Comparison of ENCODE assay signal across 1 cellular context in the genomic region with DNA sequence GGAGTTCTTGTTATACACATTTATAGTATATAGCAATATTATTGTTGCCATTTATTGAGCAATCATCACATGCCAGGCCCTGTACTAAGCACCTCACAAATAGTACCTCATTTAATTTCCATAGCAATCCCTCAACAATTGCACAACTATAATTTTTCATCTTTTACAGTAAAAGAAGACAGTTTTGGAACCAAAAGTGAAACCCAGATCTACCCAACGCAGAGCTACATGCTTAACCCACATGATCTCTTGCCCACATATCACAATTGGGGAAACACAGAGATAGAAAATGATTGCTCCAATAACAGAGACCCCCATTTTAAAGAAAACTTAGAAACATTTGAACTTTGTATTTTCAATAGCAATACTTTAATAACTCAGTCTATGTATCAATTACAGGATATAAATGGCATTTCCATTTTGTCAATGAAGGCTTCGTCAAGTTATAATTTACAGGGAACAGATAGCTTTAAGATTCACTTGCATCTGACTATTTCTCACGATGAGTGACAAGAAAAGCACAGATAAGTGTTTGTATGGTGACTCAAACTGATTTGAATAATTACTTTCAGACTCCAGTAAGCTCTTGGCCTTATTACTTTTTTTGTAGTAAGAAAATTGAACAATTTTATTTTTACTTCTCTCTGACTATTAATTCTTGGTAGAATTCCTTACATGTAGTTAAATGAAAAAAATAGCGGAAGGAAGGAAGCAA.
TF ChIP-seq lines count a peak whose summit lies in the region.

No MANE protein-coding gene starts in this region.

TF ChIP-seq in HepG2, 621 proteins besides CTCF, POLR2A, EP300 and RAD21:
- TF ChIP-seq, protein P1, sequence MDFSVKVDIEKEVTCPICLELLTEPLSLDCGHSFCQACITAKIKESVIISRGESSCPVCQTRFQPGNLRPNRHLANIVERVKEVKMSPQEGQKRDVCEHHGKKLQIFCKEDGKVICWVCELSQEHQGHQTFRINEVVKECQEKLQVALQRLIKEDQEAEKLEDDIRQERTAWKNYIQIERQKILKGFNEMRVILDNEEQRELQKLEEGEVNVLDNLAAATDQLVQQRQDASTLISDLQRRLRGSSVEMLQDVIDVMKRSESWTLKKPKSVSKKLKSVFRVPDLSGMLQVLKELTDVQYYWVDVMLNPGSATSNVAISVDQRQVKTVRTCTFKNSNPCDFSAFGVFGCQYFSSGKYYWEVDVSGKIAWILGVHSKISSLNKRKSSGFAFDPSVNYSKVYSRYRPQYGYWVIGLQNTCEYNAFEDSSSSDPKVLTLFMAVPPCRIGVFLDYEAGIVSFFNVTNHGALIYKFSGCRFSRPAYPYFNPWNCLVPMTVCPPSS (IDR thresholded peaks at IDR 0.05), result no peak
- TF ChIP-seq, protein P2, sequence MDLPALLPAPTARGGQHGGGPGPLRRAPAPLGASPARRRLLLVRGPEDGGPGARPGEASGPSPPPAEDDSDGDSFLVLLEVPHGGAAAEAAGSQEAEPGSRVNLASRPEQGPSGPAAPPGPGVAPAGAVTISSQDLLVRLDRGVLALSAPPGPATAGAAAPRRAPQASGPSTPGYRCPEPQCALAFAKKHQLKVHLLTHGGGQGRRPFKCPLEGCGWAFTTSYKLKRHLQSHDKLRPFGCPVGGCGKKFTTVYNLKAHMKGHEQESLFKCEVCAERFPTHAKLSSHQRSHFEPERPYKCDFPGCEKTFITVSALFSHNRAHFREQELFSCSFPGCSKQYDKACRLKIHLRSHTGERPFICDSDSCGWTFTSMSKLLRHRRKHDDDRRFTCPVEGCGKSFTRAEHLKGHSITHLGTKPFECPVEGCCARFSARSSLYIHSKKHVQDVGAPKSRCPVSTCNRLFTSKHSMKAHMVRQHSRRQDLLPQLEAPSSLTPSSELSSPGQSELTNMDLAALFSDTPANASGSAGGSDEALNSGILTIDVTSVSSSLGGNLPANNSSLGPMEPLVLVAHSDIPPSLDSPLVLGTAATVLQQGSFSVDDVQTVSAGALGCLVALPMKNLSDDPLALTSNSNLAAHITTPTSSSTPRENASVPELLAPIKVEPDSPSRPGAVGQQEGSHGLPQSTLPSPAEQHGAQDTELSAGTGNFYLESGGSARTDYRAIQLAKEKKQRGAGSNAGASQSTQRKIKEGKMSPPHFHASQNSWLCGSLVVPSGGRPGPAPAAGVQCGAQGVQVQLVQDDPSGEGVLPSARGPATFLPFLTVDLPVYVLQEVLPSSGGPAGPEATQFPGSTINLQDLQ (CRISPR knock-in tag; IDR thresholded peaks at IDR 0.05), result no peak
- TF ChIP-seq U2AF1 (optimal IDR thresholded peaks at IDR 0.05; ENCODE audit: low read depth, low read length) (no peak), ZNF616 (CRISPR knock-in tag; IDR thresholded peaks at IDR 0.05; ENCODE audit: low read depth) (no peak), BHLHE40 (IDR thresholded peaks at IDR 0.05; ENCODE audit: low read length) (no peak), ATRX (CRISPR knock-in tag; IDR thresholded peaks at IDR 0.05; ENCODE audit: borderline replicate concordance) (no peak), AHR (CRISPR knock-in tag; IDR thresholded peaks at IDR 0.05) (no peak), MED1 (CRISPR knock-in tag; IDR thresholded peaks at IDR 0.05) (no peak), CENPX (CRISPR knock-in tag; IDR thresholded peaks at IDR 0.05) (no peak), ZNF343 (CRISPR knock-in tag; IDR thresholded peaks at IDR 0.05) (no peak), ZNF790 (CRISPR knock-in tag; IDR thresholded peaks at IDR 0.05; ENCODE audit: borderline replicate concordance) (no peak)
- TF ChIP-seq, protein P3, sequence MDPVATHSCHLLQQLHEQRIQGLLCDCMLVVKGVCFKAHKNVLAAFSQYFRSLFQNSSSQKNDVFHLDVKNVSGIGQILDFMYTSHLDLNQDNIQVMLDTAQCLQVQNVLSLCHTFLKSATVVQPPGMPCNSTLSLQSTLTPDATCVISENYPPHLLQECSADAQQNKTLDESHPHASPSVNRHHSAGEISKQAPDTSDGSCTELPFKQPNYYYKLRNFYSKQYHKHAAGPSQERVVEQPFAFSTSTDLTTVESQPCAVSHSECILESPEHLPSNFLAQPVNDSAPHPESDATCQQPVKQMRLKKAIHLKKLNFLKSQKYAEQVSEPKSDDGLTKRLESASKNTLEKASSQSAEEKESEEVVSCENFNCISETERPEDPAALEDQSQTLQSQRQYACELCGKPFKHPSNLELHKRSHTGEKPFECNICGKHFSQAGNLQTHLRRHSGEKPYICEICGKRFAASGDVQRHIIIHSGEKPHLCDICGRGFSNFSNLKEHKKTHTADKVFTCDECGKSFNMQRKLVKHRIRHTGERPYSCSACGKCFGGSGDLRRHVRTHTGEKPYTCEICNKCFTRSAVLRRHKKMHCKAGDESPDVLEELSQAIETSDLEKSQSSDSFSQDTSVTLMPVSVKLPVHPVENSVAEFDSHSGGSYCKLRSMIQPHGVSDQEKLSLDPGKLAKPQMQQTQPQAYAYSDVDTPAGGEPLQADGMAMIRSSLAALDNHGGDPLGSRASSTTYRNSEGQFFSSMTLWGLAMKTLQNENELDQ (CRISPR knock-in tag; IDR thresholded peaks at IDR 0.05; ENCODE audit: borderline replicate concordance), result no peak
- TF ChIP-seq, protein P4, sequence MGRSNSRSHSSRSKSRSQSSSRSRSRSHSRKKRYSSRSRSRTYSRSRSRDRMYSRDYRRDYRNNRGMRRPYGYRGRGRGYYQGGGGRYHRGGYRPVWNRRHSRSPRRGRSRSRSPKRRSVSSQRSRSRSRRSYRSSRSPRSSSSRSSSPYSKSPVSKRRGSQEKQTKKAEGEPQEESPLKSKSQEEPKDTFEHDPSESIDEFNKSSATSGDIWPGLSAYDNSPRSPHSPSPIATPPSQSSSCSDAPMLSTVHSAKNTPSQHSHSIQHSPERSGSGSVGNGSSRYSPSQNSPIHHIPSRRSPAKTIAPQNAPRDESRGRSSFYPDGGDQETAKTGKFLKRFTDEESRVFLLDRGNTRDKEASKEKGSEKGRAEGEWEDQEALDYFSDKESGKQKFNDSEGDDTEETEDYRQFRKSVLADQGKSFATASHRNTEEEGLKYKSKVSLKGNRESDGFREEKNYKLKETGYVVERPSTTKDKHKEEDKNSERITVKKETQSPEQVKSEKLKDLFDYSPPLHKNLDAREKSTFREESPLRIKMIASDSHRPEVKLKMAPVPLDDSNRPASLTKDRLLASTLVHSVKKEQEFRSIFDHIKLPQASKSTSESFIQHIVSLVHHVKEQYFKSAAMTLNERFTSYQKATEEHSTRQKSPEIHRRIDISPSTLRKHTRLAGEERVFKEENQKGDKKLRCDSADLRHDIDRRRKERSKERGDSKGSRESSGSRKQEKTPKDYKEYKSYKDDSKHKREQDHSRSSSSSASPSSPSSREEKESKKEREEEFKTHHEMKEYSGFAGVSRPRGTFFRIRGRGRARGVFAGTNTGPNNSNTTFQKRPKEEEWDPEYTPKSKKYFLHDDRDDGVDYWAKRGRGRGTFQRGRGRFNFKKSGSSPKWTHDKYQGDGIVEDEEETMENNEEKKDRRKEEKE (IDR thresholded peaks at IDR 0.05), result no peak
- TF ChIP-seq, protein P5, sequence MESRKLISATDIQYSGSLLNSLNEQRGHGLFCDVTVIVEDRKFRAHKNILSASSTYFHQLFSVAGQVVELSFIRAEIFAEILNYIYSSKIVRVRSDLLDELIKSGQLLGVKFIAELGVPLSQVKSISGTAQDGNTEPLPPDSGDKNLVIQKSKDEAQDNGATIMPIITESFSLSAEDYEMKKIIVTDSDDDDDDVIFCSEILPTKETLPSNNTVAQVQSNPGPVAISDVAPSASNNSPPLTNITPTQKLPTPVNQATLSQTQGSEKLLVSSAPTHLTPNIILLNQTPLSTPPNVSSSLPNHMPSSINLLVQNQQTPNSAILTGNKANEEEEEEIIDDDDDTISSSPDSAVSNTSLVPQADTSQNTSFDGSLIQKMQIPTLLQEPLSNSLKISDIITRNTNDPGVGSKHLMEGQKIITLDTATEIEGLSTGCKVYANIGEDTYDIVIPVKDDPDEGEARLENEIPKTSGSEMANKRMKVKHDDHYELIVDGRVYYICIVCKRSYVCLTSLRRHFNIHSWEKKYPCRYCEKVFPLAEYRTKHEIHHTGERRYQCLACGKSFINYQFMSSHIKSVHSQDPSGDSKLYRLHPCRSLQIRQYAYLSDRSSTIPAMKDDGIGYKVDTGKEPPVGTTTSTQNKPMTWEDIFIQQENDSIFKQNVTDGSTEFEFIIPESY (CRISPR knock-in tag; IDR thresholded peaks at IDR 0.05), result no peak
- TF ChIP-seq, protein P6, sequence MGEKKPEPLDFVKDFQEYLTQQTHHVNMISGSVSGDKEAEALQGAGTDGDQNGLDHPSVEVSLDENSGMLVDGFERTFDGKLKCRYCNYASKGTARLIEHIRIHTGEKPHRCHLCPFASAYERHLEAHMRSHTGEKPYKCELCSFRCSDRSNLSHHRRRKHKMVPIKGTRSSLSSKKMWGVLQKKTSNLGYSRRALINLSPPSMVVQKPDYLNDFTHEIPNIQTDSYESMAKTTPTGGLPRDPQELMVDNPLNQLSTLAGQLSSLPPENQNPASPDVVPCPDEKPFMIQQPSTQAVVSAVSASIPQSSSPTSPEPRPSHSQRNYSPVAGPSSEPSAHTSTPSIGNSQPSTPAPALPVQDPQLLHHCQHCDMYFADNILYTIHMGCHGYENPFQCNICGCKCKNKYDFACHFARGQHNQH (CRISPR knock-in tag; IDR thresholded peaks at IDR 0.05), result no peak
